Comparison of ENCODE assay signal across 9 cellular contexts in the genomic region with DNA sequence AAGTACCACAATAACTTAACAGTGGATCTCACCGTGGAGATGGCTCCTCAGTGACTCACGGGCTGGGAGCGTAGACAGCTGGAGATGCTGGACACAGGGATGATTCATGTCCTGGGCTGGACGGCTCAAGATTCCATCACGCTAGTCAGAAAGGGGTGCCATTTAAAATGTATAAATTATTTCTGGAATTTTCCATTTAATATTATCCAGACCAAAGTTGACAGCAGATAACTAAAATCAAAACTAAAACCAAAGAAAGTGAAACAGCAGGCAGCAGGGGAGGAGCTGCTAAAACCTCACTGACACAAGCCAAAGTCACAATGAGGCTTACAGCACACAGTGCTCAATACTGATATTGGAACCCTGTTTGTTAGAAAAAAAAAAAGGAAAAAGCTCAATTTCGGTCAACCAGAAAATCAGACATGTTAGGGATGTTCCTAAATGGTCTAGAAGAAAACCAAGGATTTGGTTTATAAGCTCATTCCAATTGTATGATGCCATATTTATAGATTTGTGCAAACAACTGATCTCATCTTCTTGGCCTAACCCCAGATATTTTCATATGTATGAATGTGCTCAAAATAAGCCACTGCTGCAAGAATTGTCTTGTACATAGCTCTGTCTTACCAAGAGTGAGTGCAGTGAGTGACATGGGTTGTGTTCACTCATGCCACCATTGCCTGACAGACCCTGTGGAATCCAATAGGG.
DNase-seq lines count a peak whose midpoint lies in the region; ATAC-seq, FAIRE-seq and TF ChIP-seq lines count a peak whose summit lies in the region.
"Had no signal": no experiment of that assay in that cellular context is flagged by ENCODE, and none has a peak within 500 bp of the region (broad histone marks: within the 10 kb centered on the region; RNA-seq: fewer than 3 reads in every experiment).

No MANE protein-coding gene starts in this region.

- no peak overlapping the region for H3K4ac ChIP-seq in mesendoderm (ENCODE audit: low read depth, low read length)

- peak; percentile 54 for DNase-seq in GM12865 (ENCODE audit: low read depth)
- DNase-seq in HTR-8/SVneo (ENCODE audit: insufficient read length, low spot score): peak; percentile 61
- peak; percentile 86 for DNase-seq in mammary epithelial cell
- peak; percentile 96 for DNase-seq in myocyte (ENCODE audit: low read depth)
- DNase-seq in NCI-H510A treated with DMSO at 0.1 percent for 48 hours (lab: John Stamatoyannopoulos, UW): no peak
- no peak for DNase-seq in endodermal cell
- DNase-seq in mesendoderm: no peak
- DNase-seq: right lobe of liver had no signal

- 18% methylated on average over 6 of the region's 6 CpGs for WGBS in mammary epithelial cell (ENCODE audit: low coverage, missing lambda C conversion rate)
- WGBS in endodermal cell (ENCODE audit: insufficient coverage in 1 of 2, insufficient read length in 1 of 2), 2 experiments: 89 to 91% methylated on average over 1 to 5 of the region's 6 CpGs
- WGBS in mesendoderm (ENCODE audit: extremely low coverage, insufficient coverage, low lambda C conversion rate): no CpG with 5 or more reads among the region's 6 CpGs

- no peak overlapping the region for H2BK15ac ChIP-seq in mesendoderm (replicated peaks; ENCODE audit: low read depth)

- H3K27me3 ChIP-seq in mammary epithelial cell (ENCODE audit: insufficient read depth, low read length) (no peaks in the 10 kb centered on the region), endodermal cell (ENCODE audit: control insufficient read depth, insufficient read depth, low read length, poor library complexity, severe bottlenecking) (no peaks in the 10 kb centered on the region), mesendoderm (ENCODE audit: insufficient read depth, low read length, poor library complexity) (no peaks in the 10 kb centered on the region)
- H3K27me3 ChIP-seq: right lobe of liver had no signal

- CTCF ChIA-PET in mammary epithelial cell (lab: Charles Lee; ENCODE audit: low non-redundant PET): no interaction called here

- H2BK120ac ChIP-seq in mesendoderm (ENCODE audit: low read depth, low read length): no peak overlapping the region

- H3K4me2 ChIP-seq in mammary epithelial cell (ENCODE audit: insufficient read depth, low read depth, low read length): peak overlapping the region; percentile 66
- no peak overlapping the region for H3K4me2 ChIP-seq in mesendoderm (ENCODE audit: low read length)

- no peak overlapping the region for H3K56ac ChIP-seq in mesendoderm (ENCODE audit: low read length)

- no peak for TF ChIP-seq CTCF in GM12865 (IDR thresholded peaks at IDR 0.05; ENCODE audit: insufficient read depth, low read depth, low read length, missing control alignments)
- no peak for TF ChIP-seq CTCF in mammary epithelial cell (conservative IDR thresholded peaks at IDR 0.05 in 1 of 2, IDR thresholded peaks at IDR 0.05 in 1 of 2; ENCODE audit: extremely low read depth in 1 of 2, insufficient read depth in 1 of 2, low read depth in 1 of 2, low read length in 2 of 2)
- no peak for TF ChIP-seq CTCF in endodermal cell (conservative IDR thresholded peaks at IDR 0.05)

- peak overlapping the region; percentile 44 for H2AFZ ChIP-seq in mammary epithelial cell (ENCODE audit: low read depth, low read length)

- no TSS peak for BruUV-seq in mammary epithelial cell (replicated peaks; lab: Mats Ljungman, UMichigan)

- no peak overlapping the region for H2BK5ac ChIP-seq in mesendoderm (ENCODE audit: low read length)

- in situ Hi-C loops in mammary epithelial cell (cut with MboI; ENCODE audit: low sequenced_read_pairs in 2 of 2): no loop called here

- H3K4me1 ChIP-seq in mammary epithelial cell (ENCODE audit: insufficient read depth, low read length) (peaks cover 30% of the 10 kb centered on the region), endodermal cell (ENCODE audit: control insufficient read depth, insufficient read depth, low read length) (no peaks in the 10 kb centered on the region), mesendoderm (ENCODE audit: control insufficient read depth, low read depth, low read length) (no peaks in the 10 kb centered on the region)
- H3K4me1 ChIP-seq: right lobe of liver had no signal

- no peak overlapping the region for H2AK5ac ChIP-seq in mesendoderm (ENCODE audit: low read length)

- intact Hi-C loops in mammary epithelial cell (cut with micrococcal nuclease): loop anchor here (5.0 kb wide), 1 partner anchor 1694 kb away; no protein-coding TSS in a partner anchor

- no peaks in the 10 kb centered on the region for H3K27me3 Mint-ChIP-seq in endodermal cell (ENCODE audit: insufficient read depth)

- H3K36me3 Mint-ChIP-seq in endodermal cell (ENCODE audit: low read depth): no peaks in the 10 kb centered on the region

- H3K9ac ChIP-seq in mammary epithelial cell (ENCODE audit: insufficient read depth, low read length) (no peak overlapping the region), endodermal cell (ENCODE audit: extremely low read depth, low read length, poor library complexity, severe bottlenecking) (no peak overlapping the region), mesendoderm (ENCODE audit: low read length) (no peak overlapping the region)

- no peak overlapping the region for H3K27ac Mint-ChIP-seq in endodermal cell

- FAIRE-seq in HTR-8/SVneo (lab: Jason Lieb, UNC): peak; percentile 9

- ATAC-seq in GM21619 (IDR thresholded peaks at IDR 0.05; ENCODE audit: unreplicated experiment): peak; percentile 77

- H4K5ac ChIP-seq in mesendoderm (ENCODE audit: low read length): no peak overlapping the region

- H3K18ac ChIP-seq in mesendoderm (ENCODE audit: low read length): no peak overlapping the region

- H3K27ac ChIP-seq in mammary epithelial cell (ENCODE audit: insufficient read depth, low read depth, low read length): peak overlapping the region; percentile 79
- no peak overlapping the region for H3K27ac ChIP-seq in endodermal cell (ENCODE audit: low read depth, low read length)
- H3K27ac ChIP-seq in mesendoderm (ENCODE audit: low read depth, low read length): no peak overlapping the region
- H3K27ac ChIP-seq: right lobe of liver had no signal

- no peaks in the 10 kb centered on the region for H3K79me1 ChIP-seq in mesendoderm (ENCODE audit: low read length)

- H3K4me3 Mint-ChIP-seq in endodermal cell: no peak overlapping the region

- no peaks in the 10 kb centered on the region for H3K9me3 Mint-ChIP-seq in endodermal cell

- peaks cover 2% of the 10 kb centered on the region for H3K4me1 Mint-ChIP-seq in endodermal cell

- no peak overlapping the region for H4K8ac ChIP-seq in mesendoderm (ENCODE audit: low read depth, low read length)

- H3K4me3 ChIP-seq in GM12865 (ENCODE audit: low read depth, low read length) (peak overlapping the region; percentile 52), mammary epithelial cell (replicated peaks in 1 of 3; ENCODE audit: insufficient read depth in 1 of 3, low read depth in 2 of 3, low read length in 3 of 3) (peak overlapping the region in 2 of 3 experiments; percentile 15 to 24), endodermal cell (ENCODE audit: low read length) (no peak overlapping the region), mesendoderm (ENCODE audit: low read length) (no peak overlapping the region)
- H3K4me3 ChIP-seq: right lobe of liver had no signal

- no peaks in the 10 kb centered on the region for H3K36me3 ChIP-seq in mammary epithelial cell (ENCODE audit: insufficient read depth, low read length)
- no peaks in the 10 kb centered on the region for H3K36me3 ChIP-seq in endodermal cell (ENCODE audit: control insufficient read depth, insufficient read depth, low read length)
- no peaks in the 10 kb centered on the region for H3K36me3 ChIP-seq in mesendoderm (ENCODE audit: control insufficient read depth, insufficient read depth, low read length)
- H3K36me3 ChIP-seq: right lobe of liver had no signal

- no peaks in the 10 kb centered on the region for H4K20me1 ChIP-seq in mammary epithelial cell (ENCODE audit: insufficient read depth, low read length)

- dilution Hi-C loops in mammary epithelial cell (cut with HindIII; ENCODE audit: low sequenced_read_pairs): no loop called here

- no peak overlapping the region for H3K23ac ChIP-seq in mesendoderm (ENCODE audit: low read length)

- H3K9me3 ChIP-seq in mammary epithelial cell (replicated peaks; ENCODE audit: insufficient read depth, low read length) (no peaks in the 10 kb centered on the region), endodermal cell (ENCODE audit: control insufficient read depth, low read length) (no peaks in the 10 kb centered on the region)
- H3K9me3 ChIP-seq: right lobe of liver had no signal

- H3K79me2 ChIP-seq in mammary epithelial cell (ENCODE audit: insufficient read depth, low read length): no peaks in the 10 kb centered on the region
- no peaks in the 10 kb centered on the region for H3K79me2 ChIP-seq in mesendoderm (ENCODE audit: control insufficient read depth, insufficient read depth, low read length)

Comparison
In these comparisons a context has a peak if more than half of its experiments do, and no peak if none do; other contexts are left out.
1. DNase-seq: peak in GM12865 (single experiment), HTR-8/SVneo (single experiment), mammary epithelial cell (single experiment) and myocyte (single experiment); none in NCI-H510A treated with DMSO at 0.1 percent for 48 hours (single experiment), endodermal cell (single experiment) and mesendoderm (single experiment).
2. H3K4me3 ChIP-seq: peak in GM12865 (single experiment) and mammary epithelial cell (2 of 3); none in endodermal cell (single experiment) and mesendoderm (single experiment).